1 cellular context compared by ENCODE assay signal in the genomic region with DNA sequence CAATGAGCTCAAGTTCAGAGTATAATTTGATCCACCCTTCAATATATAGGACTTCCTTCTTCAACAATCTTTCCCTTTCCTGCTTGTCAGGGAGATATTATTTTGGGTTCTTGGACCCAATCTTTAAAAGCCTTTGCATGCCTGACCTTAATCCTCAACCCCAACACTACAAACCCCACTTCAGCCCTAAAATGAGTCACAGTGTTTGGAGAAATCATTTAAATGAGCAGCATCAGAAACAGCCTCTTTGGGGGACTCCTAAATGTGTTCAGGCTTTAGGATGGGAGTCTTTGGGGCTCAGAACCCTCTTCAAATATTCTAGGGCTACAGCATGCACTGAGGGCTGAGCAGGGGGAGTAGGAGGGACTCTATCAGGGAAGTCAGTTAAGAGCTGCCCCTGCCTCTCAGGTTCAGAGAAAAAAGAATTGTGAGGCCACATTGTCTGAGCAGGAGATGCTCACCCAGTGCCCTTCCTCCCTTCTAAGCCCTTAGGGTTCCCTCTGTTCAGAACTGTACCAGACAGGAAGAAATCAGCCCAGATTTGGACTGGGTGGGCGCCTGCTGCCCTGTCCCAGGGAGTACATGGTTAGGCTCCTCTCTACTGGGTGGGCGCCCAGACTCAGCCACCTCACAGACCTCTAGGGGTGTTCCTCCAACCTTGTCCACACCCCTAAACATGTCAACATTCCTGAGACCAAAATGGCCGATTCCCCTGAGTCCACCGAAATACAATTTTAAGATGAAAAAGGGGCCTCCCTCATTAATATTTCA.
TF ChIP-seq lines count a peak whose summit lies in the region.

No MANE protein-coding gene starts in this region.

TF ChIP-seq in H1, 55 proteins besides CTCF, POLR2A, EP300 and RAD21:
- TF ChIP-seq EGR1 (IDR thresholded peaks at IDR 0.05; ENCODE audit: borderline replicate concordance, low read depth, low read length) (no peak), YY1 (IDR thresholded peaks at IDR 0.05; ENCODE audit: low read depth, low read length) (peak; percentile 14; the same call in 1 of the 2 replicates)
